Comparison of ENCODE assay signal across 1 cellular context in genomic region chr1:20493839-20494608, GRCh38.
TF ChIP-seq lines count a peak whose summit lies in the region.

No MANE protein-coding gene starts in this region.

TF ChIP-seq in K562, 482 proteins besides CTCF, POLR2A, EP300 and RAD21 (continued from another document):
- TF ChIP-seq, protein P1, sequence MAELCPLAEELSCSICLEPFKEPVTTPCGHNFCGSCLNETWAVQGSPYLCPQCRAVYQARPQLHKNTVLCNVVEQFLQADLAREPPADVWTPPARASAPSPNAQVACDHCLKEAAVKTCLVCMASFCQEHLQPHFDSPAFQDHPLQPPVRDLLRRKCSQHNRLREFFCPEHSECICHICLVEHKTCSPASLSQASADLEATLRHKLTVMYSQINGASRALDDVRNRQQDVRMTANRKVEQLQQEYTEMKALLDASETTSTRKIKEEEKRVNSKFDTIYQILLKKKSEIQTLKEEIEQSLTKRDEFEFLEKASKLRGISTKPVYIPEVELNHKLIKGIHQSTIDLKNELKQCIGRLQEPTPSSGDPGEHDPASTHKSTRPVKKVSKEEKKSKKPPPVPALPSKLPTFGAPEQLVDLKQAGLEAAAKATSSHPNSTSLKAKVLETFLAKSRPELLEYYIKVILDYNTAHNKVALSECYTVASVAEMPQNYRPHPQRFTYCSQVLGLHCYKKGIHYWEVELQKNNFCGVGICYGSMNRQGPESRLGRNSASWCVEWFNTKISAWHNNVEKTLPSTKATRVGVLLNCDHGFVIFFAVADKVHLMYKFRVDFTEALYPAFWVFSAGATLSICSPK (IDR thresholded peaks at IDR 0.05; ENCODE audit: borderline replicate concordance), result no peak
- no peak for TF ChIP-seq NFIX (CRISPR knock-in tag; IDR thresholded peaks at IDR 0.05; ENCODE audit: low read depth)
- no peak for TF ChIP-seq ZNF324 (CRISPR knock-in tag; IDR thresholded peaks at IDR 0.05)
- TF ChIP-seq, protein P2, sequence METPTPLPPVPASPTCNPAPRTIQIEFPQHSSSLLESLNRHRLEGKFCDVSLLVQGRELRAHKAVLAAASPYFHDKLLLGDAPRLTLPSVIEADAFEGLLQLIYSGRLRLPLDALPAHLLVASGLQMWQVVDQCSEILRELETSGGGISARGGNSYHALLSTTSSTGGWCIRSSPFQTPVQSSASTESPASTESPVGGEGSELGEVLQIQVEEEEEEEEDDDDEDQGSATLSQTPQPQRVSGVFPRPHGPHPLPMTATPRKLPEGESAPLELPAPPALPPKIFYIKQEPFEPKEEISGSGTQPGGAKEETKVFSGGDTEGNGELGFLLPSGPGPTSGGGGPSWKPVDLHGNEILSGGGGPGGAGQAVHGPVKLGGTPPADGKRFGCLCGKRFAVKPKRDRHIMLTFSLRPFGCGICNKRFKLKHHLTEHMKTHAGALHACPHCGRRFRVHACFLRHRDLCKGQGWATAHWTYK (CRISPR knock-in tag; IDR thresholded peaks at IDR 0.05), result peak; percentile 55; the same call in 1 of the 2 replicates
- TF ChIP-seq DIDO1 (tag; IDR thresholded peaks at IDR 0.05; ENCODE audit: low read depth), result no peak
- TF ChIP-seq KLF1 (tag; IDR thresholded peaks at IDR 0.05), result no peak
- no peak for TF ChIP-seq MTA1 (IDR thresholded peaks at IDR 0.05; ENCODE audit: borderline replicate concordance)
- TF ChIP-seq SMARCA4 (IDR thresholded peaks at IDR 0.05), result no peak
- no peak for TF ChIP-seq ZNF197 (CRISPR knock-in tag; IDR thresholded peaks at IDR 0.05; ENCODE audit: low read depth)
- peak in 1 of 3 experiments; percentile 38 for TF ChIP-seq YY1 (IDR thresholded peaks at IDR 0.05; ENCODE audit: borderline replicate concordance in 1 of 3, control insufficient read depth in 1 of 3, extremely low read depth in 1 of 3, insufficient read depth in 3 of 3, insufficient read length in 1 of 3, insufficient replicate concordance in 2 of 3, low read depth in 1 of 3, low read length in 2 of 3)
- no peak for TF ChIP-seq ZFP30 (CRISPR knock-in tag; IDR thresholded peaks at IDR 0.05; ENCODE audit: borderline replicate concordance)
- TF ChIP-seq IRF2 (CRISPR knock-in tag; IDR thresholded peaks at IDR 0.05), result no peak
- TF ChIP-seq ETS1 (conservative IDR thresholded peaks at IDR 0.05; ENCODE audit: control insufficient read depth, low read depth, low read length), result no peak
- TF ChIP-seq PCBP2 (IDR thresholded peaks at IDR 0.05; ENCODE audit: low read depth, low read length, poor library complexity, severe bottlenecking), result no peak
- TF ChIP-seq MAZ (CRISPR knock-in tag; conservative IDR thresholded peaks at IDR 0.05 in 1 of 2, IDR thresholded peaks at IDR 0.05 in 1 of 2), result peak in 1 of 2 experiments; percentile 66; a peak in 3 of 4 replicates
- TF ChIP-seq, protein P3, sequence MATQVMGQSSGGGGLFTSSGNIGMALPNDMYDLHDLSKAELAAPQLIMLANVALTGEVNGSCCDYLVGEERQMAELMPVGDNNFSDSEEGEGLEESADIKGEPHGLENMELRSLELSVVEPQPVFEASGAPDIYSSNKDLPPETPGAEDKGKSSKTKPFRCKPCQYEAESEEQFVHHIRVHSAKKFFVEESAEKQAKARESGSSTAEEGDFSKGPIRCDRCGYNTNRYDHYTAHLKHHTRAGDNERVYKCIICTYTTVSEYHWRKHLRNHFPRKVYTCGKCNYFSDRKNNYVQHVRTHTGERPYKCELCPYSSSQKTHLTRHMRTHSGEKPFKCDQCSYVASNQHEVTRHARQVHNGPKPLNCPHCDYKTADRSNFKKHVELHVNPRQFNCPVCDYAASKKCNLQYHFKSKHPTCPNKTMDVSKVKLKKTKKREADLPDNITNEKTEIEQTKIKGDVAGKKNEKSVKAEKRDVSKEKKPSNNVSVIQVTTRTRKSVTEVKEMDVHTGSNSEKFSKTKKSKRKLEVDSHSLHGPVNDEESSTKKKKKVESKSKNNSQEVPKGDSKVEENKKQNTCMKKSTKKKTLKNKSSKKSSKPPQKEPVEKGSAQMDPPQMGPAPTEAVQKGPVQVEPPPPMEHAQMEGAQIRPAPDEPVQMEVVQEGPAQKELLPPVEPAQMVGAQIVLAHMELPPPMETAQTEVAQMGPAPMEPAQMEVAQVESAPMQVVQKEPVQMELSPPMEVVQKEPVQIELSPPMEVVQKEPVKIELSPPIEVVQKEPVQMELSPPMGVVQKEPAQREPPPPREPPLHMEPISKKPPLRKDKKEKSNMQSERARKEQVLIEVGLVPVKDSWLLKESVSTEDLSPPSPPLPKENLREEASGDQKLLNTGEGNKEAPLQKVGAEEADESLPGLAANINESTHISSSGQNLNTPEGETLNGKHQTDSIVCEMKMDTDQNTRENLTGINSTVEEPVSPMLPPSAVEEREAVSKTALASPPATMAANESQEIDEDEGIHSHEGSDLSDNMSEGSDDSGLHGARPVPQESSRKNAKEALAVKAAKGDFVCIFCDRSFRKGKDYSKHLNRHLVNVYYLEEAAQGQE (CRISPR knock-in tag; IDR thresholded peaks at IDR 0.05; ENCODE audit: low read depth), result no peak
- TF ChIP-seq ZMIZ1 (IDR thresholded peaks at IDR 0.05; ENCODE audit: low read depth in 2 of 2, low read length in 2 of 2), result no peak
- no peak for TF ChIP-seq PKNOX1 (IDR thresholded peaks at IDR 0.05)
- TF ChIP-seq BCOR (IDR thresholded peaks at IDR 0.05), result no peak; the same call in 1 of the 2 replicates
- peak; percentile 46 for TF ChIP-seq ZFP36 (IDR thresholded peaks at IDR 0.05; ENCODE audit: low read depth, low read length, partially characterized antibody)
- TF ChIP-seq TEAD4 (IDR thresholded peaks at IDR 0.05; ENCODE audit: low read length), result 0 out of 2 replicates have a peak, but pooled peaks have one; percentile 9
- TF ChIP-seq TEAD4 (CRISPR knock-in tag; IDR thresholded peaks at IDR 0.05; ENCODE audit: borderline replicate concordance), result no peak
- no peak for TF ChIP-seq POLR3A (IDR thresholded peaks at IDR 0.05; ENCODE audit: borderline replicate concordance, extremely low read depth, insufficient read depth, insufficient read length)
- TF ChIP-seq DNMT1 (IDR thresholded peaks at IDR 0.05), result no peak
- TF ChIP-seq SMARCE1 (IDR thresholded peaks at IDR 0.05), result no peak
- no peak for TF ChIP-seq NR1H2 (CRISPR knock-in tag; IDR thresholded peaks at IDR 0.05)
- TF ChIP-seq MIER1 (IDR thresholded peaks at IDR 0.05; ENCODE audit: low read depth), result no peak
- TF ChIP-seq SMAD3 (CRISPR knock-in tag; conservative IDR thresholded peaks at IDR 0.05), result 0 out of 2 replicates have a peak, but pooled peaks have one; percentile 9
- no peak for TF ChIP-seq ZNF133 (CRISPR knock-in tag; IDR thresholded peaks at IDR 0.05)
- TF ChIP-seq RHOXF2B (CRISPR knock-in tag; conservative IDR thresholded peaks at IDR 0.05), result no peak
- TF ChIP-seq RBFOX2 (IDR thresholded peaks at IDR 0.05; ENCODE audit: low read depth, low read length), result no peak
- no peak for TF ChIP-seq HNRNPK (IDR thresholded peaks at IDR 0.05; ENCODE audit: low read depth, low read length, poor library complexity, severe bottlenecking)
- TF ChIP-seq DMBX1 (CRISPR knock-in tag; IDR thresholded peaks at IDR 0.05; ENCODE audit: borderline replicate concordance), result no peak
- TF ChIP-seq ETV6 (IDR thresholded peaks at IDR 0.05; ENCODE audit: borderline replicate concordance in 1 of 2, low read depth in 2 of 2, low read length in 1 of 2), result 0 out of 4 replicates have a peak, but pooled peaks of 1 of the 2 experiments have one; percentile 21
- no peak for TF ChIP-seq ETV6 (CRISPR knock-in tag; IDR thresholded peaks at IDR 0.05; ENCODE audit: borderline replicate concordance)
- no peak for TF ChIP-seq ZC3H8 (IDR thresholded peaks at IDR 0.05)
- TF ChIP-seq CREM (IDR thresholded peaks at IDR 0.05; ENCODE audit: low read depth), result no peak
- TF ChIP-seq FOXJ3 (CRISPR knock-in tag; IDR thresholded peaks at IDR 0.05), result no peak
- 0 out of 2 replicates have a peak, but pooled peaks have one; percentile 32 for TF ChIP-seq ESRRA (IDR thresholded peaks at IDR 0.05; ENCODE audit: borderline replicate concordance, low read depth)
- no peak for TF ChIP-seq ZNF668 (CRISPR knock-in tag; IDR thresholded peaks at IDR 0.05)
- no peak for TF ChIP-seq TSC22D4 (tag; IDR thresholded peaks at IDR 0.05)
- TF ChIP-seq ZNF384 (IDR thresholded peaks at IDR 0.05; ENCODE audit: low read depth, low read length), result peak; percentile 77; the same call in 1 of the 2 replicates
- no peak for TF ChIP-seq EP400 (IDR thresholded peaks at IDR 0.05)
